Comparison of ENCODE assay signal across 1 cellular context in genomic region chr1:33007190-33008050, GRCh38.
TF ChIP-seq lines count a peak whose summit lies in the region.

No MANE protein-coding gene starts in this region.

TF ChIP-seq in K562, 482 proteins besides CTCF, POLR2A, EP300 and RAD21 (continued from another document):
- TF ChIP-seq ZNF318 (IDR thresholded peaks at IDR 0.05; ENCODE audit: borderline replicate concordance in 1 of 2, low read depth in 1 of 2), result no peak
- TF ChIP-seq CEBPG (CRISPR knock-in tag; IDR thresholded peaks at IDR 0.05), result no peak
- TF ChIP-seq CEBPG (tag; conservative IDR thresholded peaks at IDR 0.05 in 1 of 2, IDR thresholded peaks at IDR 0.05 in 1 of 2), result peak in 1 of 2 experiments; percentile 25; a peak in 1 of 4 replicates
- TF ChIP-seq RCOR1 (IDR thresholded peaks at IDR 0.05; ENCODE audit: borderline replicate concordance in 1 of 2, low read depth in 2 of 2, low read length in 2 of 2), result peak in 1 of 2 experiments; percentile 55; a peak in 1 of 4 replicates
- TF ChIP-seq GTF2A2 (tag; IDR thresholded peaks at IDR 0.05), result no peak
- TF ChIP-seq CTBP1 (IDR thresholded peaks at IDR 0.05; ENCODE audit: borderline replicate concordance), result 0 out of 2 replicates have a peak, but pooled peaks have one; percentile 39
- no peak for TF ChIP-seq ZKSCAN3 (CRISPR knock-in tag; IDR thresholded peaks at IDR 0.05)
- TF ChIP-seq ZBTB33 (CRISPR knock-in tag; IDR thresholded peaks at IDR 0.05), result no peak
- TF ChIP-seq ZNF583 (CRISPR knock-in tag; IDR thresholded peaks at IDR 0.05), result no peak
- TF ChIP-seq KLF13 (tag; IDR thresholded peaks at IDR 0.05; ENCODE audit: borderline replicate concordance, low read depth), result no peak
- no peak for TF ChIP-seq HDAC3 (IDR thresholded peaks at IDR 0.05; ENCODE audit: borderline replicate concordance, partially characterized antibody)
- TF ChIP-seq ZNF699 (CRISPR knock-in tag; IDR thresholded peaks at IDR 0.05; ENCODE audit: insufficient replicate concordance), result no peak
- TF ChIP-seq THAP7 (CRISPR knock-in tag; IDR thresholded peaks at IDR 0.05), result no peak
- no peak for TF ChIP-seq BCOR (IDR thresholded peaks at IDR 0.05)
- no peak for TF ChIP-seq ETS1 (conservative IDR thresholded peaks at IDR 0.05; ENCODE audit: control insufficient read depth, low read depth, low read length)
- TF ChIP-seq KAT8 (IDR thresholded peaks at IDR 0.05; ENCODE audit: low read depth), result no peak
- no peak for TF ChIP-seq ZNF436 (CRISPR knock-in tag; IDR thresholded peaks at IDR 0.05)
- peak in 1 of 2 experiments; percentile 49; a peak in 1 of 4 replicates for TF ChIP-seq FOXK2 (conservative IDR thresholded peaks at IDR 0.05 in 1 of 2, IDR thresholded peaks at IDR 0.05 in 1 of 2; ENCODE audit: low read depth in 2 of 2)
- peak; percentile 42; the same call in 1 of the 2 replicates for TF ChIP-seq SMC3 (conservative IDR thresholded peaks at IDR 0.05; ENCODE audit: insufficient read depth, low read depth, low read length)
- TF ChIP-seq PREB (CRISPR knock-in tag; IDR thresholded peaks at IDR 0.05), result no peak
- no peak for TF ChIP-seq POLR2B (IDR thresholded peaks at IDR 0.05; ENCODE audit: low read depth, partially characterized antibody)
- TF ChIP-seq ZBED1 (IDR thresholded peaks at IDR 0.05), result no peak
